26 cellular contexts compared by ENCODE assay signal in the genomic region with DNA sequence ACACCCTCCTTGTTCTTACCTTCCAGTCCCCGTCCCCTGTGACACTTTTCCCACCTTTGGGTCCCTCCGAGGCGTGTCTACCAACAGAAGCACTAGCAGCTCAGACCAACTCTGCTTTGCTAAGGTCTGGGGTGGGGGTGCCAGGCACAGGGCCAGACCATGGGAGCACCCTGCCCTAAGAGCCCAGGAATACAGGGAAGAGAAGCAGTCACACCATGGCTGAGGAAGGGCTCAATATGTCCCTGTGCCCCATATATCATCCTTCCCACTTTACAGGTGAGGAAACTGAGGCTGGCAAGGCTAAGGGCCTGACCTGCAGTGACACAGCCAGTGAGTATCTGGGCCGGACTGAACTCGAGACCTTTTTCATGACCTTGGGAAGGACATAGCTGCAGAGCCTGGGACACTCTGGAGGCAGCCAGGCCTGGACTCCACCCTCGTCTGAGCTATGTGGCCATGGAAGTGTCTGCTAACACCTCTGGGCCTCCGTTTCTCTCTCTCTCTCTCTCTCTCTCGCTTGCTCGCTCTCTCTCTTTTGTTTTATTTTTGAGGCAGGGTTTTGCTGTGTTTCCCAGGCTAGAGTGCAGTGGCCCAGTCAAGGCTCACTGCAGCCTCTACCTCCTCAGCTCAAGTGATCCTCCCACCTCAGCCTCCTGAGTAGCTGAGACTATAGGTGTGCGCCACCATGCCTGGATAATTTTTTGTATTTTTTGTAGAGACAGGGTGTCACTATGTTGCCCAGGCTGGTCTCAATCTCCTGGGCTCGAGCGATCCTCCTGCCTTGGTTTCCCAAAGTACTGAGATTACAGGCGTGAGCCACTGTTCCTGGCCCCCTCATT.
DNase-seq lines count a peak whose midpoint lies in the region; ATAC-seq and TF ChIP-seq lines count a peak whose summit lies in the region.
"Had no signal": no experiment of that assay in that cellular context is flagged by ENCODE, and none has a peak within 500 bp of the region (broad histone marks: within the 10 kb centered on the region; RNA-seq: fewer than 3 reads in every experiment).

No MANE protein-coding gene starts in this region.

- no peak for TF ChIP-seq CTCF in SK-N-SH (IDR thresholded peaks at IDR 0.05)
- no peak for TF ChIP-seq CTCF in coronary artery (IDR thresholded peaks at IDR 0.05)
- no peak for TF ChIP-seq CTCF in suprapubic skin (IDR thresholded peaks at IDR 0.05)

- no peaks in the 10 kb centered on the region; the same call in 1 of the 2 replicates for H3K27me3 ChIP-seq in SK-N-SH (ENCODE audit: insufficient read depth)
- H3K27me3 ChIP-seq in suprapubic skin = peaks cover 12% of the 10 kb centered on the region

- no peaks in the 10 kb centered on the region for H3F3A ChIP-seq in SK-N-SH (replicated peaks; ENCODE audit: insufficient read depth)

- TF ChIP-seq EP300 in SK-N-SH (IDR thresholded peaks at IDR 0.05; ENCODE audit: borderline replicate concordance in 1 of 2, low read depth in 1 of 2, low read length in 1 of 2) = no peak
- TF ChIP-seq EP300 in suprapubic skin (IDR thresholded peaks at IDR 0.05) = no peak

- H4K20me1 ChIP-seq in SK-N-SH (ENCODE audit: insufficient read depth) = no peaks in the 10 kb centered on the region

- no peak for TF ChIP-seq RAD21 in SK-N-SH (IDR thresholded peaks at IDR 0.05; ENCODE audit: low read length)

- no peak overlapping the region for H3K27ac ChIP-seq in SK-N-SH (ENCODE audit: low read depth in 2 of 2, low read length in 1 of 2)
- H3K27ac ChIP-seq in coronary artery = no peak overlapping the region
- no peak overlapping the region for H3K27ac ChIP-seq in suprapubic skin
- H3K27ac ChIP-seq: esophagus squamous epithelium, foreskin keratinocyte, GM23248, neutrophil, psoas muscle had no signal

- H3K9ac ChIP-seq in SK-N-SH = no peak overlapping the region
- H3K9ac ChIP-seq: GM23248 had no signal

- POLR2A ChIA-PET in SK-N-SH (lab: Yijun Ruan, JAX) = no interaction called here

- H3K79me2 ChIP-seq in SK-N-SH (ENCODE audit: insufficient read depth) = no peaks in the 10 kb centered on the region

- ATAC-seq in SK-N-SH treated with all-trans-retinoic acid at 6 μM for 48 hours (no peak), GM21825 (IDR thresholded peaks at IDR 0.05; ENCODE audit: unreplicated experiment) (no peak)
- ATAC-seq: foreskin keratinocyte had no signal

- H3K9me2 ChIP-seq in SK-N-SH = no peaks in the 10 kb centered on the region

- H3K4me1 ChIP-seq in SK-N-SH (ENCODE audit: control insufficient read depth in 1 of 2, insufficient read depth in 2 of 2, low read depth in 1 of 2, low read length in 1 of 2) (peaks cover 0 to 6% of the 10 kb centered on the region in 2 experiments; a peak in 1 of 4 replicates), suprapubic skin (no peaks in the 10 kb centered on the region)
- H3K4me1 ChIP-seq: esophagus squamous epithelium, foreskin keratinocyte, psoas muscle had no signal

- H3K4me2 ChIP-seq in SK-N-SH = no peak overlapping the region

- H2AFZ ChIP-seq in SK-N-SH (ENCODE audit: low read depth) = no peak overlapping the region
- H2AFZ ChIP-seq: GM23248 had no signal

- CTCF ChIA-PET in SK-N-SH (lab: Yijun Ruan, JAX) = interaction anchor here (1.3 kb wide), 2 partner anchors 38 to 222 kb away, joined by 3 to 5 read pairs; no protein-coding TSS in a partner anchor

- H3K9me3 ChIP-seq in SK-N-SH (no peaks in the 10 kb centered on the region), suprapubic skin (no peaks in the 10 kb centered on the region)
- H3K9me3 ChIP-seq: esophagus squamous epithelium, neutrophil, psoas muscle had no signal

- no peaks in the 10 kb centered on the region for H3K36me3 ChIP-seq in SK-N-SH (replicated peaks in 1 of 2; ENCODE audit: control insufficient read depth in 1 of 2, insufficient read depth in 2 of 2, low read length in 1 of 2)
- H3K36me3 ChIP-seq in suprapubic skin = no peaks in the 10 kb centered on the region
- H3K36me3 ChIP-seq: esophagus squamous epithelium, neutrophil had no signal

- H3K4me3 ChIP-seq in SK-N-SH (ENCODE audit: low read depth in 2 of 2, low read length in 1 of 2) (no peak overlapping the region), coronary artery (no peak overlapping the region), suprapubic skin (no peak overlapping the region)
- H3K4me3 ChIP-seq: esophagus squamous epithelium, GM23248, psoas muscle had no signal

- WGBS in SK-N-SH (ENCODE audit: low lambda C conversion rate) = 60% methylated on average over 13 of the region's 13 CpGs
- WGBS in suprapubic skin = 80% methylated on average over 13 of the region's 13 CpGs

- no peak for TF ChIP-seq POLR2A in suprapubic skin (IDR thresholded peaks at IDR 0.05)

- DNase-seq in SK-N-SH = peak; percentile 4
- peak; percentile 41 for DNase-seq in coronary artery (ENCODE audit: low spot score)
- DNase-seq in mesenteric fat pad (ENCODE audit: low spot score) = peak; percentile 51
- peak; percentile 32 to 44 for DNase-seq in suprapubic skin (ENCODE audit: low spot score in 2 of 2)
- no peak for DNase-seq in germinal center (ENCODE audit: low spot score)
- no peak for DNase-seq in HuH-7 (ENCODE audit: low spot score)
- DNase-seq: activated CD4-positive, alpha-beta T cell treated with anti-CD3 and anti-CD28 coated beads, Interleukin-2, amount 50 U/mL, for 4 hours; activated naive CD4-positive, alpha-beta T cell treated with anti-CD3 and anti-CD28 coated beads for 36 hours; Calu3; cerebellar nuclear complex; esophagus squamous epithelium; foreskin keratinocyte; GM23248; HFFc6; hippocampal formation; NCI-H1694; NCI-H446 treated with DMSO at 0.1 percent for 48 hours; psoas muscle; RPMI8226; stimulated activated CD4-positive, alpha-beta T cell treated with anti-CD3 and anti-CD28 coated beads, Interleukin-15, amount 100 ng/mL, for 24 hours; stimulated activated CD4-positive, alpha-beta T cell treated with anti-CD3 and anti-CD28 coated beads, Interleukin-4, amount 100 ng/mL, for 4 hours; T-helper 1 cell; trophoblast cell had no signal

TF ChIP-seq in SK-N-SH, 30 proteins besides CTCF, POLR2A, EP300 and RAD21 (continues in another document):
- no peak for TF ChIP-seq SIN3A (IDR thresholded peaks at IDR 0.05; ENCODE audit: borderline replicate concordance, low read depth, low read length)
- TF ChIP-seq JUND (IDR thresholded peaks at IDR 0.05) = no peak
- no peak for TF ChIP-seq RXRA (IDR thresholded peaks at IDR 0.05; ENCODE audit: borderline replicate concordance, low read depth)
- TF ChIP-seq CHD2 (IDR thresholded peaks at IDR 0.05; ENCODE audit: low read length, partially characterized antibody) = no peak
- TF ChIP-seq, protein P1, sequence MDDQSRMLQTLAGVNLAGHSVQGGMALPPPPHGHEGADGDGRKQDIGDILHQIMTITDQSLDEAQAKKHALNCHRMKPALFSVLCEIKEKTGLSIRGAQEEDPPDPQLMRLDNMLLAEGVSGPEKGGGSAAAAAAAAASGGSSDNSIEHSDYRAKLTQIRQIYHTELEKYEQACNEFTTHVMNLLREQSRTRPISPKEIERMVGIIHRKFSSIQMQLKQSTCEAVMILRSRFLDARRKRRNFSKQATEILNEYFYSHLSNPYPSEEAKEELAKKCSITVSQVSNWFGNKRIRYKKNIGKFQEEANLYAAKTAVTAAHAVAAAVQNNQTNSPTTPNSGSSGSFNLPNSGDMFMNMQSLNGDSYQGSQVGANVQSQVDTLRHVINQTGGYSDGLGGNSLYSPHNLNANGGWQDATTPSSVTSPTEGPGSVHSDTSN (IDR thresholded peaks at IDR 0.05) = no peak
- no peak for TF ChIP-seq TEAD4 (IDR thresholded peaks at IDR 0.05; ENCODE audit: borderline replicate concordance, insufficient read depth)
- TF ChIP-seq, protein P2, sequence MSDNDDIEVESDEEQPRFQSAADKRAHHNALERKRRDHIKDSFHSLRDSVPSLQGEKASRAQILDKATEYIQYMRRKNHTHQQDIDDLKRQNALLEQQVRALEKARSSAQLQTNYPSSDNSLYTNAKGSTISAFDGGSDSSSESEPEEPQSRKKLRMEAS (IDR thresholded peaks at IDR 0.05; ENCODE audit: low read depth) = no peak

TF ChIP-seq in SK-N-SH treated with all-trans-retinoic acid at 6 μM for 48 hours, 23 proteins besides CTCF, POLR2A, EP300 and RAD21:
- no peak for TF ChIP-seq ZNF565 (CRISPR knock-in tag; conservative IDR thresholded peaks at IDR 0.05; ENCODE audit: low read depth)
- TF ChIP-seq ZC3H10 (CRISPR knock-in tag; IDR thresholded peaks at IDR 0.05) = no peak
- no peak for TF ChIP-seq ZNF70 (CRISPR knock-in tag; IDR thresholded peaks at IDR 0.05)
- TF ChIP-seq PPARA (CRISPR knock-in tag; IDR thresholded peaks at IDR 0.05; ENCODE audit: borderline replicate concordance) = no peak

Comparison
In these comparisons a context has a peak if more than half of its experiments do, and no peak if none do; other contexts are left out.
1. DNase-seq: peak in SK-N-SH (single experiment), coronary artery (single experiment), mesenteric fat pad (single experiment) and suprapubic skin (2 of 2); none in germinal center (single experiment) and HuH-7 (single experiment).